In the genomic region with DNA sequence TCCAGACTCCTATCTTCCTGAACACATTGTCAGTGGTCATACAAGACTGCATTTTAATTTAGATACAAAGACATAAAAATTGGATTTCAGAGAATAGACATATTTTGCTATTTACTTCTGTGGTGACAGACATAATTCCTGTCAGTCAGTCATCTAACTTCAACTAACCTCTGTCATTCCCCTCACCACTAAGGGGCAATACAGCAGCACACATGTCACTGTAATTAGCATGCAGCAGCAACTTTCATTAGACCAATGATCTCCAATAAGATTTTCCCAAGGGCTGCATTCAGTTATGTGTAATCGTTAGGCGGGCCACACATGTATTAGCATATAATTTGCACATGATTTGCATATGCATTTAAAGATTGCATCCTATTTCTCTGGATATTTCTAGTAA, we compare ENCODE assay signal across 20 cellular contexts.
DNase-seq lines count a peak whose midpoint lies in the region; ATAC-seq, FAIRE-seq and TF ChIP-seq lines count a peak whose summit lies in the region.
"Had no signal": no experiment of that assay in that cellular context is flagged by ENCODE, and none has a peak within 500 bp of the region (broad histone marks: within the 10 kb centered on the region; RNA-seq: fewer than 3 reads in every experiment).

No MANE protein-coding gene starts in this region.

- H4K20me1 ChIP-seq in DND-41 (ENCODE audit: insufficient read depth, low read length), result no peaks in the 10 kb centered on the region

- no peak overlapping the region for H2AFZ ChIP-seq in DND-41 (ENCODE audit: low read depth, low read length)

- no peak overlapping the region for H3K9ac ChIP-seq in DND-41 (ENCODE audit: low read depth, low read length)

- H3K27me3 Mint-ChIP-seq in activated CD8-positive, alpha-beta T cell treated with anti-CD3 and anti-CD28 coated beads for 36 hours, result no peaks in the 10 kb centered on the region
- H3K27me3 Mint-ChIP-seq in stimulated activated naive CD8-positive, alpha-beta T cell treated with anti-CD3 and anti-CD28 coated beads, Interleukin-15, amount 100 ng/mL, for 72 hours, result no peaks in the 10 kb centered on the region
- H3K27me3 Mint-ChIP-seq: activated naive CD8-positive, alpha-beta T cell treated with anti-CD3 and anti-CD28 coated beads for 36 hours; IgD-negative memory B cell had no signal

- CTCF ChIA-PET in activated CD8-positive, alpha-beta T cell treated with anti-CD3 and anti-CD28 coated beads for 36 hours (lab: Charles Lee), result no interaction called here

- no peak overlapping the region for H3K4me3 Mint-ChIP-seq in activated CD8-positive, alpha-beta T cell treated with anti-CD3 and anti-CD28 coated beads for 36 hours
- no peak overlapping the region for H3K4me3 Mint-ChIP-seq in stimulated activated naive CD8-positive, alpha-beta T cell treated with anti-CD3 and anti-CD28 coated beads, Interleukin-15, amount 100 ng/mL, for 72 hours
- H3K4me3 Mint-ChIP-seq: activated naive CD8-positive, alpha-beta T cell treated with anti-CD3 and anti-CD28 coated beads for 36 hours; IgD-negative memory B cell; neural crest cell had no signal

- H3K4me3 ChIP-seq in DND-41 (ENCODE audit: low read depth in 1 of 2, low read length in 2 of 2) (no peak overlapping the region), bronchial epithelial cell (ENCODE audit: low read depth, low read length) (no peak overlapping the region)
- H3K4me3 ChIP-seq: spleen, thoracic aorta had no signal

- no peaks in the 10 kb centered on the region for H3K9me3 ChIP-seq in DND-41 (ENCODE audit: insufficient read depth, low read length, severe bottlenecking)
- H3K9me3 ChIP-seq: spleen, thoracic aorta had no signal

- POLR2A ChIA-PET in activated CD8-positive, alpha-beta T cell treated with anti-CD3 and anti-CD28 coated beads for 36 hours (lab: Charles Lee), result no interaction called here

- H3K27ac ChIP-seq in C4-2B, result no peak overlapping the region
- no peak overlapping the region for H3K27ac ChIP-seq in DND-41 (ENCODE audit: low read length)
- H3K27ac ChIP-seq: spleen, thoracic aorta had no signal

- no peaks in the 10 kb centered on the region for H3K36me3 Mint-ChIP-seq in activated CD8-positive, alpha-beta T cell treated with anti-CD3 and anti-CD28 coated beads for 36 hours (ENCODE audit: low read depth)
- H3K36me3 Mint-ChIP-seq: activated naive CD8-positive, alpha-beta T cell treated with anti-CD3 and anti-CD28 coated beads for 36 hours; IgD-negative memory B cell had no signal

- no peaks in the 10 kb centered on the region for H3K9me3 Mint-ChIP-seq in activated CD8-positive, alpha-beta T cell treated with anti-CD3 and anti-CD28 coated beads for 36 hours
- H3K9me3 Mint-ChIP-seq in stimulated activated naive CD8-positive, alpha-beta T cell treated with anti-CD3 and anti-CD28 coated beads, Interleukin-15, amount 100 ng/mL, for 72 hours, result no peaks in the 10 kb centered on the region
- H3K9me3 Mint-ChIP-seq: activated naive CD8-positive, alpha-beta T cell treated with anti-CD3 and anti-CD28 coated beads for 36 hours; IgD-negative memory B cell; neural crest cell had no signal

- H3K36me3 ChIP-seq in DND-41 (ENCODE audit: insufficient read depth, low read length) (no peaks in the 10 kb centered on the region), bronchial epithelial cell (ENCODE audit: control insufficient read depth, insufficient read depth, low read length) (no peaks in the 10 kb centered on the region)
- H3K36me3 ChIP-seq: spleen, thoracic aorta had no signal

- intact Hi-C loops in activated CD8-positive, alpha-beta T cell treated with anti-CD3 and anti-CD28 coated beads for 36 hours (cut with micrococcal nuclease), result no loop called here

- H3K27ac Mint-ChIP-seq in activated CD8-positive, alpha-beta T cell treated with anti-CD3 and anti-CD28 coated beads for 36 hours, result no peak overlapping the region
- H3K27ac Mint-ChIP-seq in stimulated activated naive CD8-positive, alpha-beta T cell treated with anti-CD3 and anti-CD28 coated beads, Interleukin-15, amount 100 ng/mL, for 72 hours, result no peak overlapping the region
- H3K27ac Mint-ChIP-seq: activated naive CD8-positive, alpha-beta T cell treated with anti-CD3 and anti-CD28 coated beads for 36 hours; IgD-negative memory B cell had no signal

- H3K4me1 ChIP-seq in DND-41 (ENCODE audit: insufficient read depth, low read length), result no peaks in the 10 kb centered on the region
- H3K4me1 ChIP-seq: spleen had no signal

- H3K79me2 ChIP-seq in DND-41 (ENCODE audit: insufficient read depth, low read length), result no peaks in the 10 kb centered on the region

- no peaks in the 10 kb centered on the region for H3K27me3 ChIP-seq in DND-41 (ENCODE audit: insufficient read depth, low read length, poor library complexity)
- H3K27me3 ChIP-seq in bronchial epithelial cell (ENCODE audit: control insufficient read depth, insufficient read depth, low read length), result no peaks in the 10 kb centered on the region
- H3K27me3 ChIP-seq: spleen had no signal

- no peaks in the 10 kb centered on the region for H3K4me1 Mint-ChIP-seq in activated CD8-positive, alpha-beta T cell treated with anti-CD3 and anti-CD28 coated beads for 36 hours (ENCODE audit: low read depth)
- no peaks in the 10 kb centered on the region for H3K4me1 Mint-ChIP-seq in stimulated activated naive CD8-positive, alpha-beta T cell treated with anti-CD3 and anti-CD28 coated beads, Interleukin-15, amount 100 ng/mL, for 72 hours
- H3K4me1 Mint-ChIP-seq: activated naive CD8-positive, alpha-beta T cell treated with anti-CD3 and anti-CD28 coated beads for 36 hours; IgD-negative memory B cell; neural crest cell had no signal

- ATAC-seq in DND-41 (ENCODE audit: insufficient read depth, low read depth), result no peak; the same call in 2 of the 3 replicates
- no peak for ATAC-seq in activated CD8-positive, alpha-beta T cell treated with anti-CD3 and anti-CD28 coated beads for 36 hours
- no peak for ATAC-seq in stimulated activated naive CD8-positive, alpha-beta T cell treated with anti-CD3 and anti-CD28 coated beads, Interleukin-15, amount 100 ng/mL, for 72 hours
- ATAC-seq: left colon, Right ventricle myocardium inferior had no signal

- no peak for FAIRE-seq in bronchial epithelial cell (lab: Jason Lieb, UNC)

- 0 out of 2 replicates have a peak, but pooled peaks have one; percentile 10 for TF ChIP-seq CTCF in C4-2B (conservative IDR thresholded peaks at IDR 0.05)
- TF ChIP-seq CTCF in DND-41 (IDR thresholded peaks at IDR 0.05; ENCODE audit: borderline replicate concordance, extremely low read depth, low read length, poor library complexity, severe bottlenecking), result peak; percentile 39
- TF ChIP-seq CTCF in bronchial epithelial cell (IDR thresholded peaks at IDR 0.05; ENCODE audit: insufficient read depth, low read length, severe bottlenecking), result peak; percentile 26
- TF ChIP-seq CTCF in activated CD8-positive, alpha-beta T cell treated with anti-CD3 and anti-CD28 coated beads for 36 hours (IDR thresholded peaks at IDR 0.05), result no peak

- H3K4me2 ChIP-seq in DND-41 (ENCODE audit: insufficient read depth, low read length), result no peak overlapping the region

- DNase-seq in DND-41 (no peak), NCI-H748 (lab: John Stamatoyannopoulos, UW; ENCODE audit: unreplicated experiment) (peak; percentile 35), bronchial epithelial cell (ENCODE audit: low read depth) (peak; percentile 13), occipital lobe (lab: John Stamatoyannopoulos, UW) (no peak)
- no peak for DNase-seq in activated CD8-positive, alpha-beta T cell treated with anti-CD3 and anti-CD28 coated beads for 36 hours
- DNase-seq in stimulated activated naive CD8-positive, alpha-beta T cell treated with anti-CD3 and anti-CD28 coated beads, Interleukin-15, amount 100 ng/mL, for 72 hours, result no peak
- DNase-seq: activated CD4-positive, CD25-positive, alpha-beta regulatory T cell treated with anti-CD3 and anti-CD28 coated beads, Interleukin-2, amount 50 U/mL, for 72 hours; activated naive CD8-positive, alpha-beta T cell treated with anti-CD3 and anti-CD28 coated beads for 36 hours; dermis blood vessel endothelial cell; DMS153; left colon; NCI-H1048; NCI-H2107; NK-92 treated with Interleukin-12 subunit alpha and Interleukin-12 subunit beta, amount 100 ng/mL, for 24 hours; spleen had no signal

Comparison
In these comparisons a context has a peak if more than half of its experiments do, and no peak if none do; other contexts are left out.
1. DNase-seq: peak in NCI-H748 (single experiment) and bronchial epithelial cell (single experiment); none in DND-41 (single experiment), occipital lobe (single experiment), activated CD8-positive, alpha-beta T cell treated with anti-CD3 and anti-CD28 coated beads for 36 hours (single experiment) and stimulated activated naive CD8-positive, alpha-beta T cell treated with anti-CD3 and anti-CD28 coated beads, Interleukin-15, amount 100 ng/mL, for 72 hours (0 of 2).